ENCODE assay signal across 2 cellular contexts in the genomic region with DNA sequence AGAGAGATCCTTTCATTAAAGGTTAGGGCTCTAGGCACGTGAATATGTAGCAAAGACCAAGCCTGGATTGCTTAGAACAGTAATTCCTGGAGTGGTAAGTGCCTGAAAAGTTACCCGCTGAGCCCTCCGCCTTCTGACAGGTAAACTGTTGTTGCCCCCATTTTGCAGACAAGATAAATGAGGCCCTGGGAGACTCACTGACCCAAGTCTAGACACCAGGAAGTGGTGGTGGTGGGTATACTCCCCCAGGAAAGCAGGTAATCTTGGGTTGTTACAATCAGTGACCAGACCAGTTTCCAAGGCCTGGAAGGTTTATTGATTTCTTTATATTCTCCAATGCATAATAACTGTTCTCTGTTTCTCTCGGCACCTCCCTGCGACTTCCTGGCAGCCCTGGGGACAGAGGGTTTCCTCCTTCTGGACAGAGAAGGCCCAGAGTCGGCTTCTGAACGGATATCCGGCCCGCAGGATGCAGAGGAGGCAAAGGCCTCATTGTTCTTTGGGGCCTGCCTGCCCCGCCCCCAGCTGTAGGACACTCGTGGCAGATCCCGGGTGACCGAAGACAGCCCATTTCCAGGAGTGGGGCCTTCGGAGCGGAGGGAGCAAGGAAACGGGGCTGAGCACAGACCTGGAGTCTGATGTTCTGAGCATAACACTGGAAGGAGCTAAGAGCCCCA.
TF ChIP-seq lines count a peak whose summit lies in the region.

No MANE protein-coding gene starts in this region.

TF ChIP-seq in SK-N-SH treated with all-trans-retinoic acid at 6 μM for 48 hours, 23 proteins besides CTCF, POLR2A, EP300 and RAD21 (continued from another document):
- TF ChIP-seq, protein P1, sequence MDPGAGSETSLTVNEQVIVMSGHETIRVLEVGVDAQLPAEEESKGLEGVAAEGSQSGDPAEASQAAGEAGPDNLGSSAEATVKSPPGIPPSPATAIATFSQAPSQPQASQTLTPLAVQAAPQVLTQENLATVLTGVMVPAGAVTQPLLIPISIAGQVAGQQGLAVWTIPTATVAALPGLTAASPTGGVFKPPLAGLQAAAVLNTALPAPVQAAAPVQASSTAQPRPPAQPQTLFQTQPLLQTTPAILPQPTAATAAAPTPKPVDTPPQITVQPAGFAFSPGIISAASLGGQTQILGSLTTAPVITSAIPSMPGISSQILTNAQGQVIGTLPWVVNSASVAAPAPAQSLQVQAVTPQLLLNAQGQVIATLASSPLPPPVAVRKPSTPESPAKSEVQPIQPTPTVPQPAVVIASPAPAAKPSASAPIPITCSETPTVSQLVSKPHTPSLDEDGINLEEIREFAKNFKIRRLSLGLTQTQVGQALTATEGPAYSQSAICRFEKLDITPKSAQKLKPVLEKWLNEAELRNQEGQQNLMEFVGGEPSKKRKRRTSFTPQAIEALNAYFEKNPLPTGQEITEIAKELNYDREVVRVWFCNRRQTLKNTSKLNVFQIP (CRISPR knock-in tag; IDR thresholded peaks at IDR 0.05; ENCODE audit: borderline replicate concordance, low read depth), result no peak
- TF ChIP-seq ZNF70 (CRISPR knock-in tag; IDR thresholded peaks at IDR 0.05) (no peak), TOX (CRISPR knock-in tag; IDR thresholded peaks at IDR 0.05; ENCODE audit: borderline replicate concordance) (no peak)

TF ChIP-seq in liver, 16 proteins besides CTCF, POLR2A, EP300 and RAD21 (continued from another document):
- TF ChIP-seq, protein P2, sequence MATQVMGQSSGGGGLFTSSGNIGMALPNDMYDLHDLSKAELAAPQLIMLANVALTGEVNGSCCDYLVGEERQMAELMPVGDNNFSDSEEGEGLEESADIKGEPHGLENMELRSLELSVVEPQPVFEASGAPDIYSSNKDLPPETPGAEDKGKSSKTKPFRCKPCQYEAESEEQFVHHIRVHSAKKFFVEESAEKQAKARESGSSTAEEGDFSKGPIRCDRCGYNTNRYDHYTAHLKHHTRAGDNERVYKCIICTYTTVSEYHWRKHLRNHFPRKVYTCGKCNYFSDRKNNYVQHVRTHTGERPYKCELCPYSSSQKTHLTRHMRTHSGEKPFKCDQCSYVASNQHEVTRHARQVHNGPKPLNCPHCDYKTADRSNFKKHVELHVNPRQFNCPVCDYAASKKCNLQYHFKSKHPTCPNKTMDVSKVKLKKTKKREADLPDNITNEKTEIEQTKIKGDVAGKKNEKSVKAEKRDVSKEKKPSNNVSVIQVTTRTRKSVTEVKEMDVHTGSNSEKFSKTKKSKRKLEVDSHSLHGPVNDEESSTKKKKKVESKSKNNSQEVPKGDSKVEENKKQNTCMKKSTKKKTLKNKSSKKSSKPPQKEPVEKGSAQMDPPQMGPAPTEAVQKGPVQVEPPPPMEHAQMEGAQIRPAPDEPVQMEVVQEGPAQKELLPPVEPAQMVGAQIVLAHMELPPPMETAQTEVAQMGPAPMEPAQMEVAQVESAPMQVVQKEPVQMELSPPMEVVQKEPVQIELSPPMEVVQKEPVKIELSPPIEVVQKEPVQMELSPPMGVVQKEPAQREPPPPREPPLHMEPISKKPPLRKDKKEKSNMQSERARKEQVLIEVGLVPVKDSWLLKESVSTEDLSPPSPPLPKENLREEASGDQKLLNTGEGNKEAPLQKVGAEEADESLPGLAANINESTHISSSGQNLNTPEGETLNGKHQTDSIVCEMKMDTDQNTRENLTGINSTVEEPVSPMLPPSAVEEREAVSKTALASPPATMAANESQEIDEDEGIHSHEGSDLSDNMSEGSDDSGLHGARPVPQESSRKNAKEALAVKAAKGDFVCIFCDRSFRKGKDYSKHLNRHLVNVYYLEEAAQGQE (IDR thresholded peaks at IDR 0.05), result no peak
- TF ChIP-seq HNF4G (IDR thresholded peaks at IDR 0.05) (no peak), RXRA (IDR thresholded peaks at IDR 0.05) (no peak), HNF4A (conservative IDR thresholded peaks at IDR 0.05) (no peak), JUND (IDR thresholded peaks at IDR 0.05) (no peak), FOXA1 (IDR thresholded peaks at IDR 0.05) (no peak), GABPA (IDR thresholded peaks at IDR 0.05 in 1 of 2, conservative IDR thresholded peaks at IDR 0.05 in 1 of 2) (peak; percentile 72 to 80), YY1 (IDR thresholded peaks at IDR 0.05) (no peak), EGR1 (IDR thresholded peaks at IDR 0.05; ENCODE audit: low read depth in 2 of 2) (no peak), NR2F2 (IDR thresholded peaks at IDR 0.05) (peak; percentile 83)
- TF ChIP-seq, protein P3, sequence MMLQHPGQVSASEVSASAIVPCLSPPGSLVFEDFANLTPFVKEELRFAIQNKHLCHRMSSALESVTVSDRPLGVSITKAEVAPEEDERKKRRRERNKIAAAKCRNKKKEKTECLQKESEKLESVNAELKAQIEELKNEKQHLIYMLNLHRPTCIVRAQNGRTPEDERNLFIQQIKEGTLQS (IDR thresholded peaks at IDR 0.05), result no peak
- TF ChIP-seq, protein P4, sequence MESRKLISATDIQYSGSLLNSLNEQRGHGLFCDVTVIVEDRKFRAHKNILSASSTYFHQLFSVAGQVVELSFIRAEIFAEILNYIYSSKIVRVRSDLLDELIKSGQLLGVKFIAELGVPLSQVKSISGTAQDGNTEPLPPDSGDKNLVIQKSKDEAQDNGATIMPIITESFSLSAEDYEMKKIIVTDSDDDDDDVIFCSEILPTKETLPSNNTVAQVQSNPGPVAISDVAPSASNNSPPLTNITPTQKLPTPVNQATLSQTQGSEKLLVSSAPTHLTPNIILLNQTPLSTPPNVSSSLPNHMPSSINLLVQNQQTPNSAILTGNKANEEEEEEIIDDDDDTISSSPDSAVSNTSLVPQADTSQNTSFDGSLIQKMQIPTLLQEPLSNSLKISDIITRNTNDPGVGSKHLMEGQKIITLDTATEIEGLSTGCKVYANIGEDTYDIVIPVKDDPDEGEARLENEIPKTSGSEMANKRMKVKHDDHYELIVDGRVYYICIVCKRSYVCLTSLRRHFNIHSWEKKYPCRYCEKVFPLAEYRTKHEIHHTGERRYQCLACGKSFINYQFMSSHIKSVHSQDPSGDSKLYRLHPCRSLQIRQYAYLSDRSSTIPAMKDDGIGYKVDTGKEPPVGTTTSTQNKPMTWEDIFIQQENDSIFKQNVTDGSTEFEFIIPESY (IDR thresholded peaks at IDR 0.05), result no peak
